24 cellular contexts compared by ENCODE assay signal in the genomic region with DNA sequence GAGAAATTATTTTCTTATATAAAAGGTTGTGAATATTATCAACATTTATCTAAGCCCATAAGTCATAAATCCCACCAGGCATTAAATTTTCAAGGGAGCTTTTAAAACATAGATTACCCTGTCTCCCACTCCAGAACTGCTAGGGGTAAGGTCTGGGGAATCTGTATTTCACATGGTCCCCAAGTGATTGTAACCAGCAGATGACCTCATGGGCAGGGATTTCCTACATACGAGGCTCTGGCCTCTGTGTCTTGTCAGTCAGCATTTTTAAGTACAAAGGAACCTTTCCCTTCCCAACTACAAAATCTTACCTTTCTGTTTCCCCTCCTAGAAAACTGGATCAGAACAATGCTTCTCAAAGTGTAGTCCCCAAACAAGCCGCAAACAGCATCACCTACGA.
DNase-seq lines count a peak whose midpoint lies in the region; ATAC-seq and TF ChIP-seq lines count a peak whose summit lies in the region.
"Had no signal": no experiment of that assay in that cellular context is flagged by ENCODE, and none has a peak within 500 bp of the region (broad histone marks: within the 10 kb centered on the region; RNA-seq: fewer than 3 reads in every experiment).

No MANE protein-coding gene starts in this region.

- no peaks in the 10 kb centered on the region for H3K9me3 Mint-ChIP-seq in effector memory CD8-positive, alpha-beta T cell
- H3K9me3 Mint-ChIP-seq in Caco-2 (ENCODE audit: unreplicated experiment), result no peaks in the 10 kb centered on the region
- H3K9me3 Mint-ChIP-seq in progenitor cell of endocrine pancreas (ENCODE audit: low read depth), result no peaks in the 10 kb centered on the region
- H3K9me3 Mint-ChIP-seq: activated CD4-positive, alpha-beta memory T cell treated with anti-CD3 and anti-CD28 coated beads, Interleukin-2, amount 10 ng/mL, durations not matched to agents 7 days and 5 days; IgD-negative memory B cell; stimulated activated memory B cell treated with anti-CD40 and anti-IgM and Interleukin-4, amounts not matched to agents 10 μg/mL and 1 μg/mL and 100 μg/mL, for 72 hours; T-helper 2 cell treated with Interferon-gamma antibody and Interleukin-4, amounts not matched to agents 5 μg/mL and 100 μg/mL, for 36 hours had no signal

- no peaks in the 10 kb centered on the region for H3K9me3 ChIP-seq in uterus
- no peaks in the 10 kb centered on the region for H3K9me3 ChIP-seq in Caco-2
- no peaks in the 10 kb centered on the region for H3K9me3 ChIP-seq in PC-3 (ENCODE audit: low read length)
- H3K9me3 ChIP-seq: heart left ventricle, psoas muscle, transverse colon had no signal

- CTCF ChIA-PET in Caco-2 (lab: Charles Lee), result no interaction called here
- CTCF ChIA-PET in PC-3 (lab: Charles Lee), result no interaction called here

- peak overlapping the region; percentile 4 to 59 for H3K27ac ChIP-seq in uterus
- H3K27ac ChIP-seq in PC-3 (ENCODE audit: low read length), result no peak overlapping the region
- H3K27ac ChIP-seq: foreskin keratinocyte, psoas muscle, transverse colon had no signal

- no TSS peak for BruUV-seq in Caco-2 (replicated peaks; lab: Mats Ljungman, UMichigan)
- no TSS peak for BruUV-seq in PC-3 (replicated peaks; lab: Mats Ljungman, UMichigan)

- H3K36me3 Mint-ChIP-seq in effector memory CD8-positive, alpha-beta T cell (ENCODE audit: insufficient read depth), result peaks cover 16% of the 10 kb centered on the region
- H3K36me3 Mint-ChIP-seq in Caco-2 (ENCODE audit: insufficient read depth, unreplicated experiment) (peaks cover 25% of the 10 kb centered on the region), progenitor cell of endocrine pancreas (ENCODE audit: insufficient read depth) (peaks cover 4% of the 10 kb centered on the region)

- no peaks in the 10 kb centered on the region for H4K20me1 ChIP-seq in PC-3 (ENCODE audit: low read length)

- TF ChIP-seq POLR2A in uterus (IDR thresholded peaks at IDR 0.05), result no peak

- no peaks in the 10 kb centered on the region for H3K27me3 Mint-ChIP-seq in effector memory CD8-positive, alpha-beta T cell
- H3K27me3 Mint-ChIP-seq in Caco-2 (ENCODE audit: insufficient read depth, unreplicated experiment), result no peaks in the 10 kb centered on the region
- H3K27me3 Mint-ChIP-seq in progenitor cell of endocrine pancreas, result peaks cover 4% of the 10 kb centered on the region
- H3K27me3 Mint-ChIP-seq: activated CD4-positive, alpha-beta memory T cell treated with anti-CD3 and anti-CD28 coated beads, Interleukin-2, amount 10 ng/mL, durations not matched to agents 7 days and 5 days; IgD-negative memory B cell; stimulated activated memory B cell treated with anti-CD40 and anti-IgM and Interleukin-4, amounts not matched to agents 10 μg/mL and 1 μg/mL and 100 μg/mL, for 72 hours had no signal

- peaks cover 21 to 30% of the 10 kb centered on the region in 2 donors for H3K4me1 Mint-ChIP-seq in effector memory CD8-positive, alpha-beta T cell (ENCODE audit: low read depth in 2 of 2)
- H3K4me1 Mint-ChIP-seq in Caco-2 (ENCODE audit: low read depth, unreplicated experiment), result no peaks in the 10 kb centered on the region
- H3K4me1 Mint-ChIP-seq in progenitor cell of endocrine pancreas (ENCODE audit: low read depth), result peaks cover 2% of the 10 kb centered on the region

- H3K27me3 ChIP-seq in uterus (no peaks in the 10 kb centered on the region), Caco-2 (replicated peaks; ENCODE audit: control insufficient read depth, insufficient read depth, low read length) (no peaks in the 10 kb centered on the region), PC-3 (ENCODE audit: low read length) (no peaks in the 10 kb centered on the region)
- H3K27me3 ChIP-seq: foreskin keratinocyte, heart left ventricle, transverse colon had no signal

- POLR2A ChIA-PET in Caco-2 (lab: Charles Lee) (interaction anchor here (0.5 kb wide), 1 partner anchor 525 kb away, joined by 7 read pairs; no protein-coding TSS in a partner anchor), PC-3 (lab: Charles Lee; ENCODE audit: unreplicated experiment) (interaction anchor here (0.6 kb wide), 1 partner anchor 189 kb away, joined by 8 read pairs; a partner anchor contains a TSS)

- H3K9ac ChIP-seq in PC-3 (ENCODE audit: low read length), result no peak overlapping the region

- intact Hi-C loops in uterus (cut with DNase I; ENCODE audit: low total_unique reads) (no loop called here), Caco-2 (cut with micrococcal nuclease; ENCODE audit: unreplicated experiment) (loop anchor here (5.0 to 10.0 kb wide), 6 partner anchors 188 to 405 kb away; a partner anchor contains a TSS), PC-3 (cut with micrococcal nuclease) (loop anchor here (2.0 to 10.0 kb wide), 5 partner anchors 157 to 385 kb away; a partner anchor contains a TSS)

- H3K4me1 ChIP-seq in uterus (no peaks in the 10 kb centered on the region), Caco-2 (no peaks in the 10 kb centered on the region; the same call in 1 of the 2 replicates), PC-3 (ENCODE audit: insufficient read depth, low read length) (peaks cover 23% of the 10 kb centered on the region)

- peak overlapping the region; percentile 19 to 29 for H3K27ac Mint-ChIP-seq in effector memory CD8-positive, alpha-beta T cell
- H3K27ac Mint-ChIP-seq in Caco-2 (ENCODE audit: unreplicated experiment) (no peak overlapping the region), progenitor cell of endocrine pancreas (no peak overlapping the region)
- H3K27ac Mint-ChIP-seq: activated CD4-positive, alpha-beta memory T cell treated with anti-CD3 and anti-CD28 coated beads, Interleukin-2, amount 10 ng/mL, durations not matched to agents 7 days and 5 days; IgD-negative memory B cell; stimulated activated memory B cell treated with anti-CD40 and anti-IgM and Interleukin-4, amounts not matched to agents 10 μg/mL and 1 μg/mL and 100 μg/mL, for 72 hours; T-helper 2 cell treated with Interferon-gamma antibody and Interleukin-4, amounts not matched to agents 5 μg/mL and 100 μg/mL, for 36 hours had no signal

- ATAC-seq in effector memory CD8-positive, alpha-beta T cell (replicated peaks), result no peak
- ATAC-seq in PC-3, result no peak
- ATAC-seq: foreskin keratinocyte; heart left ventricle; psoas muscle; sciatic nerve; stimulated activated memory B cell treated with anti-CD40 and anti-IgM and Interleukin-4, amounts not matched to agents 10 μg/mL and 1 μg/mL and 100 μg/mL, for 72 hours had no signal

- TF ChIP-seq CTCF in uterus (IDR thresholded peaks at IDR 0.05) (no peak), Caco-2 (IDR thresholded peaks at IDR 0.05; ENCODE audit: insufficient read depth in 1 of 2, low read depth in 1 of 2, low read length in 1 of 2, severe bottlenecking in 1 of 2, unreplicated experiment in 1 of 2) (no peak), PC-3 (conservative IDR thresholded peaks at IDR 0.05; ENCODE audit: low read depth, low read length) (no peak), progenitor cell of endocrine pancreas (IDR thresholded peaks at IDR 0.05; ENCODE audit: unreplicated experiment) (no peak)

- DNase-seq in RPMI7951 (ENCODE audit: low read depth) (peak; percentile 19), myocyte (ENCODE audit: low read depth) (peak; percentile 50), uterus (no peak), Caco-2 (no peak), PC-3 (no peak), progenitor cell of endocrine pancreas (ENCODE audit: low spot score, unreplicated experiment) (no peak)
- no peak for DNase-seq in effector memory CD8-positive, alpha-beta T cell
- DNase-seq: activated CD4-positive, alpha-beta memory T cell treated with anti-CD3 and anti-CD28 coated beads, Interleukin-2, amount 10 ng/mL, durations not matched to agents 7 days and 5 days; activated CD8-positive, alpha-beta memory T cell treated with anti-CD3 and anti-CD28 coated beads, Interleukin-2, amount 50 U/mL, for 4 hours; activated naive CD4-positive, alpha-beta T cell treated with anti-CD3 and anti-CD28 coated beads, Interleukin-2, amount 50 U/mL, for 16 hours; amygdala; C1 segment of cervical spinal cord; COR-L47; DMS79; effector memory CD4-positive, alpha-beta T cell; foreskin keratinocyte; heart left ventricle; NCI-H146; psoas muscle; transverse colon had no signal

- no peaks in the 10 kb centered on the region for H3K79me2 ChIP-seq in PC-3 (ENCODE audit: low read length)

- no peaks in the 10 kb centered on the region for H3K9me2 ChIP-seq in PC-3 (replicated peaks; ENCODE audit: low read length)

- no peak overlapping the region for H3K4me2 ChIP-seq in PC-3 (ENCODE audit: low read length)

- no peaks in the 10 kb centered on the region for H3F3A ChIP-seq in PC-3 (ENCODE audit: low read length, unreplicated experiment)

- H3K36me3 ChIP-seq in uterus (no peaks in the 10 kb centered on the region), Caco-2 (ENCODE audit: control insufficient read depth, insufficient read depth, low read length) (no peaks in the 10 kb centered on the region), PC-3 (ENCODE audit: low read depth, low read length) (peaks cover 22% of the 10 kb centered on the region)
- H3K36me3 ChIP-seq: transverse colon had no signal

- no peak overlapping the region for H2AFZ ChIP-seq in PC-3 (ENCODE audit: low read length)

- H3K4me3 Mint-ChIP-seq in effector memory CD8-positive, alpha-beta T cell, result no peak overlapping the region
- no peak overlapping the region for H3K4me3 Mint-ChIP-seq in Caco-2 (ENCODE audit: unreplicated experiment)
- no peak overlapping the region for H3K4me3 Mint-ChIP-seq in progenitor cell of endocrine pancreas (ENCODE audit: low read depth)
- H3K4me3 Mint-ChIP-seq: activated CD4-positive, alpha-beta memory T cell treated with anti-CD3 and anti-CD28 coated beads, Interleukin-2, amount 10 ng/mL, durations not matched to agents 7 days and 5 days; IgD-negative memory B cell; stimulated activated memory B cell treated with anti-CD40 and anti-IgM and Interleukin-4, amounts not matched to agents 10 μg/mL and 1 μg/mL and 100 μg/mL, for 72 hours; T-helper 2 cell treated with Interferon-gamma antibody and Interleukin-4, amounts not matched to agents 5 μg/mL and 100 μg/mL, for 36 hours had no signal

- H3K4me3 ChIP-seq in uterus (no peak overlapping the region), Caco-2 (ENCODE audit: low read depth, low read length) (no peak overlapping the region), PC-3 (ENCODE audit: low read length) (no peak overlapping the region)
- H3K4me3 ChIP-seq: heart left ventricle, psoas muscle, transverse colon had no signal

Comparison
In these comparisons a context has a peak if more than half of its experiments do, and no peak if none do; other contexts are left out.
1. DNase-seq: peak in RPMI7951 (single experiment) and myocyte (single experiment); none in effector memory CD8-positive, alpha-beta T cell (0 of 3), uterus (0 of 2), Caco-2 (0 of 2), PC-3 (single experiment) and progenitor cell of endocrine pancreas (single experiment).
2. H3K27ac Mint-ChIP-seq: peak in effector memory CD8-positive, alpha-beta T cell (2 of 2); none in Caco-2 (single experiment) and progenitor cell of endocrine pancreas (single experiment).